9 cellular contexts compared by ENCODE assay signal in genomic region chr4:9152182-9153007, GRCh38. TPM values are rescaled to one million over a fixed set of nuclear protein-coding genes. Genes with fewer than 3 reads are reported as not detected.
DNase-seq lines count a peak whose midpoint lies in the region; ATAC-seq, FAIRE-seq and TF ChIP-seq lines count a peak whose summit lies in the region.
"Not testable (repeated sequence)": the region's sequence is repeated elsewhere in the genome, so short reads cannot be mapped to it uniquely, and the experiment has no call there.
"Had no signal": no experiment of that assay in that cellular context is flagged by ENCODE, and none has a peak within 500 bp of the region (broad histone marks: within the 10 kb centered on the region; RNA-seq: fewer than 3 reads in every experiment).

No MANE protein-coding gene starts in this region.

- DNase-seq in GDM1 (lab: John Stamatoyannopoulos, UW): peak; percentile 96
- peak; percentile 92 for DNase-seq in NT2/D1 (ENCODE audit: low read depth, low spot score)
- DNase-seq in activated CD8-positive, alpha-beta memory T cell treated with anti-CD3 and anti-CD28 coated beads for 24 hours: peak; percentile 97
- DNase-seq in psoas muscle: peak; percentile 98 to 99
- peak; percentile 98 to 99 for DNase-seq in suprapubic skin (ENCODE audit: low spot score in 2 of 2)

- not testable (repeated sequence) for H3K27ac ChIP-seq in iPS-18a (ENCODE audit: low read length)
- peak overlapping the region; percentile 84 for H3K27ac ChIP-seq in psoas muscle
- peak overlapping the region; percentile 89 for H3K27ac ChIP-seq in suprapubic skin

- intact Hi-C loops in psoas muscle (cut with DNase I): not testable (repeated sequence)

- TF ChIP-seq POLR2A in suprapubic skin (IDR thresholded peaks at IDR 0.05): not testable (repeated sequence)

- not testable (repeated sequence) for H3K4me1 ChIP-seq in NT2/D1 (ENCODE audit: insufficient read depth, insufficient read length); iPS-18a (ENCODE audit: control insufficient read depth, low read depth, low read length); psoas muscle; suprapubic skin

- peak; percentile 98 for FAIRE-seq in colon (lab: Jason Lieb, UNC)

- H3K27me3 ChIP-seq in NT2/D1 (ENCODE audit: insufficient read depth, insufficient read length); iPS-18a (ENCODE audit: control insufficient read depth, insufficient read depth, low read length); psoas muscle (ENCODE audit: insufficient read depth in 3 of 3, low read length in 2 of 3); suprapubic skin: not testable (repeated sequence)

- peak overlapping the region; percentile 53 for H3K4me3 ChIP-seq in NT2/D1 (ENCODE audit: insufficient read length, low read depth)
- peak overlapping the region; percentile 70 for H3K4me3 ChIP-seq in iPS-18a (ENCODE audit: low read length)
- peak overlapping the region; percentile 82 for H3K4me3 ChIP-seq in psoas muscle
- H3K4me3 ChIP-seq in suprapubic skin: peak overlapping the region; percentile 74

- not testable (repeated sequence) for H3K9me3 ChIP-seq in NT2/D1 (ENCODE audit: insufficient read depth, low read length); iPS-18a (ENCODE audit: control insufficient read depth, low read depth, low read length); psoas muscle; suprapubic skin

- ATAC-seq in HG03521 (IDR thresholded peaks at IDR 0.05; ENCODE audit: unreplicated experiment) (peak; percentile 74), psoas muscle (peak; percentile 91 to 94 (median 94))

- not testable (repeated sequence) for TF ChIP-seq CTCF in psoas muscle (IDR thresholded peaks at IDR 0.05); suprapubic skin (IDR thresholded peaks at IDR 0.05)

- not testable (repeated sequence) for TF ChIP-seq EP300 in suprapubic skin (IDR thresholded peaks at IDR 0.05)

- H3K36me3 ChIP-seq in NT2/D1 (ENCODE audit: insufficient read depth, insufficient read length, low read length); iPS-18a (ENCODE audit: control insufficient read depth, low read depth, low read length); psoas muscle (ENCODE audit: insufficient read depth in 1 of 2, low read depth in 1 of 2); suprapubic skin: not testable (repeated sequence)

- H3K9ac ChIP-seq in NT2/D1 (ENCODE audit: insufficient read length, low read depth): peak overlapping the region; percentile 71
- H3K9ac ChIP-seq in iPS-18a (ENCODE audit: low read length): peak overlapping the region; percentile 60

- WGBS in psoas muscle, 3 donors: 1 to 2% (median 1%) methylated on average over 41 to 63 of the region's 63 CpGs
- 0% methylated on average over 10 of the region's 63 CpGs for WGBS in suprapubic skin

RNA-seq across cellular contexts. Expression of gene FAM90A26, which starts 17.8 kb away (rescaled TPM):
- total RNA-seq in psoas muscle (not detected), suprapubic skin (not detected)
- not detected for polyA plus RNA-seq in psoas muscle
- total RNA-seq: activated CD8-positive, alpha-beta memory T cell treated with anti-CD3 and anti-CD28 coated beads for 36 hours had no signal

RNA-seq across cellular contexts. Expression of gene USP17L10, which starts 58.1 kb away (rescaled TPM):
- total RNA-seq in psoas muscle (not detected), suprapubic skin (not detected)
- polyA plus RNA-seq in psoas muscle: not detected
- total RNA-seq: activated CD8-positive, alpha-beta memory T cell treated with anti-CD3 and anti-CD28 coated beads for 36 hours had no signal
